20 cellular contexts compared by ENCODE assay signal in the genomic region with DNA sequence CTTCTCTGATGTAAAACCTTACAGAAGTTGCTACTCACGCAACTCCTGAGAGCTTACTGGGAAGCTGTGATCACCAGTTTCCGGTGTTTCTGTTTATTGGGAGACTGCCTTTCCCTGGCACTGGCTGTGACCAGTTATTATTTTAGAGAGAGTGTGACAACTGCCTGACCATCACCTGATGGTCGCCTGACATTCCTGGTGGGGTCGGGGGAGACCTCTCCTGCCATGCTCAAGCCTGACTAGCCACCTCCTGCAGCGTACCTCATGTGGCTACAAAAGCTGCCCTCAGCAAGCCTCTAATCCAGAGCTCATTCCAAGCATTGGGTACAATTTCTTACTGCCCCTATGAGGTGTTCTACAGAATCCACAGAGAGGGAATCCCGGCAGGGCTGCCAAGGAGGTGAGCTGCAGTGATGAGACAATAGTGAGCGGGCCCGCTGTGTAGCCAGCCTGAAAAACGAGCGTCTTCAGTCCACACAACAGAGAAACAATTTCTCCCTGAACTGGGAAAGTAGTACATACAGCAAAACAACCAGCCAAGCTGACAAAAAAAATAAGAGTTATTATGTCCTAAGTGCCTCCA. TPM values are rescaled to one million over a fixed set of nuclear protein-coding genes. Genes with fewer than 3 reads are reported as not detected.
DNase-seq lines count a peak whose midpoint lies in the region; TF ChIP-seq lines count a peak whose summit lies in the region.
"Had no signal": no experiment of that assay in that cellular context is flagged by ENCODE, and none has a peak within 500 bp of the region (broad histone marks: within the 10 kb centered on the region; RNA-seq: fewer than 3 reads in every experiment).

No MANE protein-coding gene starts in this region.

- H3K4me1 ChIP-seq in cardiac muscle cell (ENCODE audit: low read depth) (peaks cover 28% of the 10 kb centered on the region), right atrium auricular region (peaks cover 0 to 17% of the 10 kb centered on the region in 2 donors)

- peaks cover 4% of the 10 kb centered on the region for H3K4me1 Mint-ChIP-seq in activated naive CD4-positive, alpha-beta T cell treated with anti-CD3 and anti-CD28 coated beads, Interleukin-2, amount 10 ng/mL, durations not matched to agents 7 days and 5 days

- TF ChIP-seq CTCF in cardiac muscle cell (IDR thresholded peaks at IDR 0.05; ENCODE audit: low read depth, low read length) (no peak), right atrium auricular region (IDR thresholded peaks at IDR 0.05) (no peak), VCaP (conservative IDR thresholded peaks at IDR 0.05) (no peak)

- DNase-seq in cardiac muscle cell (ENCODE audit: low read depth in 1 of 2, low spot score in 1 of 2): no peak
- no peak for DNase-seq in right atrium auricular region (ENCODE audit: low spot score)
- peak; percentile 17 for DNase-seq in activated CD8-positive, alpha-beta memory T cell treated with anti-CD3 and anti-CD28 coated beads, Interleukin-2, amount 50 U/mL, for 48 hours
- DNase-seq in posterior vena cava (ENCODE audit: low spot score): peak; percentile 53
- no peak for DNase-seq in Ammon's horn (ENCODE audit: low spot score)
- DNase-seq in activated naive CD4-positive, alpha-beta T cell treated with anti-CD3 and anti-CD28 coated beads, Interleukin-2, amount 10 ng/mL, durations not matched to agents 7 days and 5 days: no peak
- DNase-seq in COLO668 (lab: John Stamatoyannopoulos, UW; ENCODE audit: unreplicated experiment): no peak
- DNase-seq: ACHN; Calu3; CD4-positive, alpha-beta T cell; DMS 273 treated with DMSO at 0.1 percent for 48 hours; DMS53; DND-41; EL; GOT3; H7; IMR-90 had no signal

- no peak overlapping the region for H3K27ac Mint-ChIP-seq in activated naive CD4-positive, alpha-beta T cell treated with anti-CD3 and anti-CD28 coated beads, Interleukin-2, amount 10 ng/mL, durations not matched to agents 7 days and 5 days
- H3K27ac Mint-ChIP-seq: CD4-positive, alpha-beta T cell had no signal

- H3K4me3 ChIP-seq in cardiac muscle cell (no peak overlapping the region), right atrium auricular region (no peak overlapping the region)
- H3K4me3 ChIP-seq: GM12878 had no signal

- H3K9me3 ChIP-seq in cardiac muscle cell (ENCODE audit: low read depth) (no peaks in the 10 kb centered on the region), right atrium auricular region (no peaks in the 10 kb centered on the region)

- H3K27me3 Mint-ChIP-seq in activated naive CD4-positive, alpha-beta T cell treated with anti-CD3 and anti-CD28 coated beads, Interleukin-2, amount 10 ng/mL, durations not matched to agents 7 days and 5 days: peaks cover 14% of the 10 kb centered on the region

- H3K27me3 ChIP-seq in cardiac muscle cell: no peaks in the 10 kb centered on the region
- no peaks in the 10 kb centered on the region for H3K27me3 ChIP-seq in right atrium auricular region

- CTCF ChIA-PET in activated naive CD4-positive, alpha-beta T cell treated with anti-CD3 and anti-CD28 coated beads, Interleukin-2, amount 10 ng/mL, durations not matched to agents 7 days and 5 days (lab: Charles Lee): interaction anchor here (0.7 to 1.3 kb wide), 2 partner anchors 13 to 205 kb away, joined by 3 read pairs; no protein-coding TSS in a partner anchor

- H3K36me3 Mint-ChIP-seq in activated naive CD4-positive, alpha-beta T cell treated with anti-CD3 and anti-CD28 coated beads, Interleukin-2, amount 10 ng/mL, durations not matched to agents 7 days and 5 days: no peaks in the 10 kb centered on the region

- H3K27ac ChIP-seq in cardiac muscle cell (peak overlapping the region; percentile 49), right atrium auricular region (no peak overlapping the region), VCaP (peak overlapping the region; percentile 40)
- H3K27ac ChIP-seq: C4-2B had no signal

- intact Hi-C loops in posterior vena cava (cut with DNase I): no loop called here

- no peaks in the 10 kb centered on the region for H3K36me3 ChIP-seq in cardiac muscle cell
- no peaks in the 10 kb centered on the region for H3K36me3 ChIP-seq in right atrium auricular region

- no peak overlapping the region for H3K4me3 Mint-ChIP-seq in activated naive CD4-positive, alpha-beta T cell treated with anti-CD3 and anti-CD28 coated beads, Interleukin-2, amount 10 ng/mL, durations not matched to agents 7 days and 5 days
- H3K4me3 Mint-ChIP-seq: CD4-positive, alpha-beta T cell had no signal

- no peaks in the 10 kb centered on the region for H3K9me3 Mint-ChIP-seq in activated naive CD4-positive, alpha-beta T cell treated with anti-CD3 and anti-CD28 coated beads, Interleukin-2, amount 10 ng/mL, durations not matched to agents 7 days and 5 days
- H3K9me3 Mint-ChIP-seq: CD4-positive, alpha-beta T cell had no signal

RNA-seq across cellular contexts. Expression of a gene that starts 28.7 kb away (rescaled TPM):
- total RNA-seq in cardiac muscle cell (189 and 201 TPM in 2 replicates), right atrium auricular region (1 to 10 TPM; 3.2 to 8.5 TPM), posterior vena cava (not detected)
- polyA plus RNA-seq in cardiac muscle cell: 123 and 136 TPM in 2 replicates
- total RNA-seq: CD4-positive, alpha-beta T cell had no signal

Comparison
In these comparisons a context has a peak if more than half of its experiments do, and no peak if none do; other contexts are left out.
1. H3K27ac ChIP-seq: peak in cardiac muscle cell (single experiment) and VCaP (single experiment); none in right atrium auricular region (0 of 2).
2. RNA of a gene that starts 28.7 kb away (total RNA-seq): 189 to 201 TPM in cardiac muscle cell; 3.2 to 8.5 TPM in right atrium auricular region and not detected in posterior vena cava; every median in the first group is over 10 times any median in the second.
3. DNase-seq: peak in activated CD8-positive, alpha-beta memory T cell treated with anti-CD3 and anti-CD28 coated beads, Interleukin-2, amount 50 U/mL, for 48 hours (single experiment) and posterior vena cava (single experiment); none in cardiac muscle cell (0 of 2), right atrium auricular region (single experiment), Ammon's horn (single experiment), activated naive CD4-positive, alpha-beta T cell treated with anti-CD3 and anti-CD28 coated beads, Interleukin-2, amount 10 ng/mL, durations not matched to agents 7 days and 5 days (single experiment) and COLO668 (single experiment).